36 cellular contexts compared by ENCODE assay signal in genomic region chr18:63431180-63431579, GRCh38. TPM values are rescaled to one million over a fixed set of nuclear protein-coding genes. Genes with fewer than 3 reads are reported as not detected.
"Had no signal": no experiment of that assay in that cellular context is flagged by ENCODE, and none has a peak within 500 bp of the region (broad histone marks: within the 10 kb centered on the region; RNA-seq: fewer than 3 reads in every experiment).

No MANE protein-coding gene starts in this region.

- H3K27ac ChIP-seq: ascending aorta, cardiac muscle cell, VCaP had no signal

- H3K9me3 ChIP-seq: ascending aorta had no signal

- H3K4me3 ChIP-seq: ascending aorta, cardiac muscle cell had no signal

- FAIRE-seq: bronchial epithelial cell, TTC549 had no signal

- DNase-seq: activated B cell treated with CpG ODN at 0.5 μM for 24 hours; activated CD4-positive, alpha-beta memory T cell treated with anti-CD3 and anti-CD28 coated beads for 36 hours; activated CD4-positive, alpha-beta T cell treated with anti-CD3 and anti-CD28 coated beads for 4 hours; activated CD4-positive, alpha-beta T cell treated with anti-CD3 and anti-CD28 coated beads, Interleukin-2, amount 10 ng/mL, durations not matched to agents 24 days and 14 days; activated CD4-positive, alpha-beta T cell treated with anti-CD3 and anti-CD28 coated beads, Interleukin-2, amount 50 U/mL, for 1 hour; activated CD4-positive, alpha-beta T cell treated with anti-CD3 and anti-CD28 coated beads, Interleukin-2, amount 50 U/mL, for 4 hours; activated CD4-positive, CD25-positive, alpha-beta regulatory T cell treated with anti-CD3 and anti-CD28 coated beads, Interleukin-2, amount 50 U/mL, for 72 hours; activated CD8-positive, alpha-beta memory T cell treated with anti-CD3 and anti-CD28 coated beads, Interleukin-2, amount 50 U/mL, for 4 hours; activated CD8-positive, alpha-beta T cell treated with anti-CD3 and anti-CD28 coated beads for 36 hours; activated effector memory CD4-positive, alpha-beta T cell treated with Interleukin-2 at 50 U/mL for 16 hours; activated gamma-delta T cell; activated naive CD4-positive, alpha-beta T cell treated with anti-CD3 and anti-CD28 coated beads, Interleukin-2, amount 10 ng/mL, durations not matched to agents 7 days and 5 days; activated naive CD4-positive, alpha-beta T cell treated with Interleukin-2 at 50 U/mL for 16 hours; activated naive CD8-positive, alpha-beta T cell treated with anti-CD3 and anti-CD28 coated beads, Interleukin-2, amount 10 ng/mL, durations not matched to agents 7 days and 5 days; activated naive CD8-positive, alpha-beta T cell treated with anti-CD3 and anti-CD28 coated beads, Interleukin-2, amount 50 U/mL, for 24 hours; activated T-cell treated with anti-CD3 and anti-CD28 coated beads for 4 hours; activated T-cell treated with anti-CD3 and anti-CD28 coated beads, Interleukin-2, amount 50 U/mL, for 1 hour; activated T-cell treated with anti-CD3 and anti-CD28 coated beads, Interleukin-2, amount 50 U/mL, for 4 hours; activated T-cell treated with anti-CD3 and anti-CD28 coated beads, Interleukin-2, amount 50 U/mL, for 72 hours; amygdala; anterior cingulate cortex; caudate nucleus; cerebellar nuclear complex; T-helper 17 cell; T-helper 9 cell had no signal

- H3K36me3 ChIP-seq: ascending aorta, cardiac muscle cell had no signal

- ATAC-seq: activated CD8-positive, alpha-beta T cell treated with anti-CD3 and anti-CD28 coated beads for 36 hours; activated naive CD8-positive, alpha-beta T cell treated with anti-CD3 and anti-CD28 coated beads, Interleukin-2, amount 50 U/mL, for 24 hours; activated T-cell treated with anti-CD3 and anti-CD28 coated beads, Interleukin-2, amount 50 U/mL, for 4 hours; activated T-cell treated with anti-CD3 and anti-CD28 coated beads, Interleukin-2, amount 50 U/mL, for 72 hours; T-helper 17 cell had no signal

- H3K27me3 ChIP-seq: ascending aorta had no signal

RNA-seq across cellular contexts. Expression of gene SERPINB5, which starts 45.6 kb away (rescaled TPM):
- total RNA-seq: activated B cell treated with CpG ODN at 0.5 μM for 24 hours; activated CD4-positive, alpha-beta memory T cell treated with anti-CD3 and anti-CD28 coated beads for 36 hours; activated CD4-positive, alpha-beta T cell treated with anti-CD3 and anti-CD28 coated beads, Interleukin-2, amount 10 ng/mL, durations not matched to agents 24 days and 14 days; activated CD8-positive, alpha-beta memory T cell treated with anti-CD3 and anti-CD28 coated beads for 36 hours; activated CD8-positive, alpha-beta T cell treated with anti-CD3 and anti-CD28 coated beads for 36 hours; activated naive CD8-positive, alpha-beta T cell treated with anti-CD3 and anti-CD28 coated beads, Interleukin-2, amount 10 ng/mL, durations not matched to agents 7 days and 5 days; activated T-cell treated with anti-CD3 and anti-CD28 coated beads, Interleukin-2, amount 50 U/mL, for 4 hours; activated T-cell treated with anti-CD3 and anti-CD28 coated beads, Interleukin-2, amount 50 U/mL, for 72 hours; activated T-helper 1 cell treated with anti-CD3 and anti-CD28 coated beads, Interleukin-12 subunit alpha, Interleukin-12 subunit beta, Interleukin-2, Interleukin-4 antibody, amounts not matched to agents 30 ng/mL and 10 ng/mL and 1 ng/mL, durations not matched to agents 14 hours and 24 hours and 36 hours; activated T-helper 2 cell treated with anti-CD3 and anti-CD28 coated beads, Interferon-gamma antibody, Interleukin-2, Interleukin-4, amounts not matched to agents 10 μg/mL and 5 μg/mL and 100 μg/mL, durations not matched to agents 14 hours and 24 hours and 36 hours; ascending aorta; cardiac muscle cell; chondrocyte; T-helper 1 cell treated with Interleukin-12 subunit alpha and Interleukin-12 subunit beta and Interleukin-4 antibody, amounts not matched to agents 30 ng/mL and 1 ng/mL, for 36 hours; T-helper 17 cell; T-helper 2 cell treated with Interferon-gamma antibody and Interleukin-4, amounts not matched to agents 100 ng/mL and 5 ng/mL, for 36 hours had no signal
- polyA plus RNA-seq: cardiac muscle cell had no signal
